In the genomic region with DNA sequence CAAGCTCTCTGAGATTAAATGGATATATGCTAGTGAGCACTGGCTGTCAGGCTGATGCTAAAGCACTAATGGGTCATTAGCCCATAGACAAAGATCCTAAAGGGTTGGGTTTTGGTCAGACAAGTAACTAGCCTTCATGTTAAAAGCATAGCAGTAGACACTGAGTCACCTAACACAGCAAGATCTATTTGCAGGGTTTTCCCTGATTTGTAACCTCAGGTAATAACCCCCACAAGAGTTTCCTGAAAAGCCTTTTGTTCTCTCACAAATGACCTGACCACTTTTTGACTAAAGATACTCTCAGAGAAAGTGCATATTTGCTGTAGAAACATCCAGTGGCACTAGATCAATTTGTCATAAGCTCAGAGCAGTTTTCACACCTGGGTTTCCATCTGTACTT, we compare ENCODE assay signal across 26 cellular contexts.
"Had no signal": no experiment of that assay in that cellular context is flagged by ENCODE, and none has a peak within 500 bp of the region (broad histone marks: within the 10 kb centered on the region; RNA-seq: fewer than 3 reads in every experiment).

No MANE protein-coding gene starts in this region.

- DNase-seq: activated CD4-positive, alpha-beta T cell treated with anti-CD3 and anti-CD28 coated beads for 1 hour; activated CD4-positive, alpha-beta T cell treated with anti-CD3 and anti-CD28 coated beads for 4 hours; activated CD4-positive, alpha-beta T cell treated with anti-CD3 and anti-CD28 coated beads, Interleukin-2, amount 10 ng/mL, durations not matched to agents 7 days and 5 days; activated CD4-positive, alpha-beta T cell treated with anti-CD3 and anti-CD28 coated beads, Interleukin-2, amount 50 U/mL, for 48 hours; activated CD8-positive, alpha-beta memory T cell treated with anti-CD3 and anti-CD28 coated beads for 24 hours; activated CD8-positive, alpha-beta T cell treated with anti-CD3 and anti-CD28 coated beads for 36 hours; activated effector memory CD4-positive, alpha-beta T cell treated with anti-CD3 and anti-CD28 coated beads, Interleukin-2, amount 50 U/mL, for 16 hours; activated naive CD4-positive, alpha-beta T cell treated with anti-CD3 and anti-CD28 coated beads for 36 hours; activated naive CD8-positive, alpha-beta T cell treated with anti-CD3 and anti-CD28 coated beads for 36 hours; activated naive CD8-positive, alpha-beta T cell treated with anti-CD3 and anti-CD28 coated beads, Interleukin-2, amount 50 U/mL, for 24 hours; activated T-cell treated with anti-CD3 and anti-CD28 coated beads, Interleukin-2, amount 50 U/mL, for 48 hours; adrenal gland; amygdala; aorta; dorsolateral prefrontal cortex; effector memory CD8-positive, alpha-beta T cell; erythroblast; foreskin melanocyte; heart right ventricle; T-helper 2 cell had no signal

- ATAC-seq: activated CD8-positive, alpha-beta T cell treated with anti-CD3 and anti-CD28 coated beads for 36 hours; activated naive CD8-positive, alpha-beta T cell treated with anti-CD3 and anti-CD28 coated beads, Interleukin-2, amount 50 U/mL, for 24 hours; effector memory CD8-positive, alpha-beta T cell; gastroesophageal sphincter; heart right ventricle; WTC11 had no signal

- H3K27ac ChIP-seq: adrenal gland, breast epithelium, coronary artery, dorsolateral prefrontal cortex, esophagus muscularis mucosa, gastroesophageal sphincter, heart right ventricle, VCaP had no signal

- H3K4me1 ChIP-seq: adrenal gland, breast epithelium, gastroesophageal sphincter, heart right ventricle had no signal

- H3K27me3 ChIP-seq: adrenal gland, esophagus muscularis mucosa, gastroesophageal sphincter had no signal

- H3K9me3 ChIP-seq: adrenal gland, breast epithelium, esophagus muscularis mucosa, gastroesophageal sphincter, heart right ventricle had no signal

- H3K36me3 ChIP-seq: adrenal gland, breast epithelium, esophagus muscularis mucosa, gastroesophageal sphincter, heart right ventricle had no signal

- H3K4me3 ChIP-seq: adrenal gland, breast epithelium, coronary artery, dorsolateral prefrontal cortex, esophagus muscularis mucosa, gastroesophageal sphincter, heart right ventricle had no signal
